Comparison of ENCODE assay signal across 17 cellular contexts in the genomic region with DNA sequence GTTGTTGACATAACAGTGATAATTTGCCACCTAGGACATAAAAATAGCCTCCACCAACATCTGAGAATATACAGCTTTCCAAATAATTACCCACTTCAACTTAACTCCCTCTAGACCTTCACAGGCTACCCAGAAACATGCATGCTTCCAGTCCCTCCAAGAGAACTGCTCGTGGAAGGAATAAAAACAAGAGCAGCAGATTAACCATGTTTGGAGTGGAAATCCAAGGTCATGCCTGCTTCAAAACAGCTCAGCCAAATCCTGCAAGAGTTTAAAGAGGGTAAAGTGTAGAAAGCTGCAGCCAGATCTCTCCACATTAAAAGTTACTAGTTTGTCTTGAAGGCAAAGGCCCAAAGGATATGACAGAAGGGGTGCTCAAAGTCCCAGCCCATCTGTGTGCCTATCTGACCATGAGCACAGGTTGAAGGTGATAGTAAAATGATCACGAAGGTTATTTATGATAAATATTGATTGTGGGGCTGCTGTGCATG.
DNase-seq lines count a peak whose midpoint lies in the region; ATAC-seq, FAIRE-seq and TF ChIP-seq lines count a peak whose summit lies in the region.
"Had no signal": no experiment of that assay in that cellular context is flagged by ENCODE, and none has a peak within 500 bp of the region (broad histone marks: within the 10 kb centered on the region; RNA-seq: fewer than 3 reads in every experiment).

No MANE protein-coding gene starts in this region.

- intact Hi-C loops in kidney (cut with DNase I), result no loop called here
- intact Hi-C loops in stomach (cut with DNase I; ENCODE audit: low total_unique reads), result no loop called here
- intact Hi-C loops in aorta (cut with DNase I), result loop anchor here in 1 of 2 donors (5.0 kb wide), 1 partner anchor 52 kb away; no protein-coding TSS in a partner anchor
- intact Hi-C loops in posterior cingulate gyrus (cut with DNase I), result no loop called here

- peak overlapping the region; percentile 12 to 20 for H3K27ac ChIP-seq in kidney (ENCODE audit: low read depth in 2 of 2, low read length in 2 of 2)
- peak overlapping the region in 3 of 5 donors; percentile 26 to 61 (median 42) for H3K27ac ChIP-seq in stomach
- peak overlapping the region; percentile 82 to 84 for H3K27ac ChIP-seq in aorta (ENCODE audit: low read depth in 1 of 2, low read length in 2 of 2)
- H3K27ac ChIP-seq: 22Rv1 had no signal

- peak; percentile 68 for ATAC-seq in aorta (ENCODE audit: low FRiP score)
- ATAC-seq: Panc1 had no signal

- H3K4me1 ChIP-seq in kidney (ENCODE audit: control insufficient read depth in 1 of 2, insufficient read depth in 1 of 2, low read depth in 1 of 2, low read length in 2 of 2) (peaks cover 9 to 12% of the 10 kb centered on the region in 2 donors), stomach (peaks cover 0 to 28% (median 0%) of the 10 kb centered on the region in 4 donors), aorta (ENCODE audit: control insufficient read depth in 1 of 2, insufficient read depth in 2 of 2, low read length in 2 of 2) (peaks cover 0 to 12% of the 10 kb centered on the region in 2 donors)

- TF ChIP-seq POLR2A in stomach (IDR thresholded peaks at IDR 0.05), result no peak

- DNase-seq in DMS79 treated with DMSO at 0.1 percent for 48 hours (lab: John Stamatoyannopoulos, UW), result peak; percentile 8
- no peak for DNase-seq in DMS79 (lab: John Stamatoyannopoulos, UW)
- DNase-seq in kidney, result no peak
- no peak for DNase-seq in stomach
- DNase-seq in aorta, result no peak
- DNase-seq in COLO829 (ENCODE audit: low spot score), result no peak
- no peak for DNase-seq in posterior cingulate gyrus
- DNase-seq in T-helper 2 cell, result no peak
- DNase-seq: CD4-positive, CD25-positive, alpha-beta regulatory T cell; MG63; NCI-H1092; NCI-H146; NCI-H2227 treated with DMSO at 0.1 percent for 48 hours; NCI-H524 had no signal

- H3K36me3 ChIP-seq in kidney (ENCODE audit: control insufficient read depth in 1 of 2, insufficient read depth in 2 of 2, low read length in 2 of 2) (no peaks in the 10 kb centered on the region), stomach (no peaks in the 10 kb centered on the region), aorta (ENCODE audit: control insufficient read depth in 1 of 2, insufficient read depth in 2 of 2, low read length in 1 of 2) (no peaks in the 10 kb centered on the region)
- H3K36me3 ChIP-seq: MG63 had no signal

- 33 to 59% (median 46%) methylated on average over 2 of the region's 2 CpGs for WGBS in stomach, 5 donors
- 25 to 28% methylated on average over 2 of the region's 2 CpGs for WGBS in aorta, 2 donors

- no peak for TF ChIP-seq EP300 in stomach (IDR thresholded peaks at IDR 0.05)

- no peak overlapping the region for H3K4me3 ChIP-seq in kidney (ENCODE audit: low read length in 2 of 2)
- H3K4me3 ChIP-seq in stomach, result no peak overlapping the region
- H3K4me3 ChIP-seq in aorta (ENCODE audit: low read length in 2 of 2), result no peak overlapping the region
- H3K4me3 ChIP-seq: MG63 had no signal

- no peak overlapping the region for H3K9ac ChIP-seq in kidney (ENCODE audit: low read length in 2 of 2)

- no peak for FAIRE-seq in kidney (lab: Jason Lieb, UNC)
- FAIRE-seq: GM19239 had no signal

- TF ChIP-seq CTCF in kidney (IDR thresholded peaks at IDR 0.05; ENCODE audit: borderline replicate concordance, extremely low read depth, insufficient read depth) (no peak), stomach (IDR thresholded peaks at IDR 0.05) (no peak)

- no peaks in the 10 kb centered on the region for H3K9me3 ChIP-seq in kidney (ENCODE audit: control insufficient read depth in 1 of 2, low read length in 2 of 2)
- no peaks in the 10 kb centered on the region for H3K9me3 ChIP-seq in stomach
- H3K9me3 ChIP-seq in aorta (ENCODE audit: control insufficient read depth, low read length), result no peaks in the 10 kb centered on the region
- H3K9me3 ChIP-seq: MG63 had no signal

- no peaks in the 10 kb centered on the region for H3K27me3 ChIP-seq in stomach
- H3K27me3 ChIP-seq in aorta (ENCODE audit: control insufficient read depth in 1 of 2, insufficient read depth in 2 of 2, low read length in 1 of 2), result no peaks in the 10 kb centered on the region
- H3K27me3 ChIP-seq: MG63 had no signal

Comparison
In these comparisons a context has a peak if more than half of its experiments do, and no peak if none do; other contexts are left out.
1. H3K27ac ChIP-seq: peak in every context shown above with its lines; median percentile 83 in aorta; 42 in stomach; 16 in kidney.